8 cellular contexts compared by ENCODE assay signal in genomic region chr17:37744961-37745800, GRCh38. TPM values are rescaled to one million over a fixed set of nuclear protein-coding genes. Genes with fewer than 3 reads are reported as not detected.
DNase-seq lines count a peak whose midpoint lies in the region; ATAC-seq and TF ChIP-seq lines count a peak whose summit lies in the region.

HNF1B (minus strand) TSS chr17:37745059; CDS start chr17:37744884, 175 bp downstream.

- no peak within 1 kb of the TSS for H2BK20ac ChIP-seq in IMR-90 (ENCODE audit: low read depth, low read length)

- H3K79me2 ChIP-seq in GM23248 (ENCODE audit: insufficient read depth): no peaks in the 10 kb centered on the region

- H3K56ac ChIP-seq in IMR-90 (ENCODE audit: extremely low read depth, insufficient read depth, low read length): no peak within 1 kb of the TSS

- CTCF ChIA-PET in IMR-90 (lab: Yijun Ruan, JAX): interaction anchor here (1.2 kb wide), 1 partner anchor 11 kb away, joined by 3 read pairs; no protein-coding TSS in a partner anchor

- no peak; the same call in 1 of the 2 replicates for ATAC-seq in IMR-90 (ENCODE audit: low read depth)

- H2AK9ac ChIP-seq in IMR-90 (replicated peaks; ENCODE audit: low read depth, low read length, poor library complexity): peak within 1 kb of the TSS; percentile 19

- H3K9me3 ChIP-seq in IMR-90 (ENCODE audit: control insufficient read depth, insufficient read depth, low read length): peaks cover 13% of the 10 kb centered on the region
- H3K9me3 ChIP-seq in suprapubic skin: no peaks in the 10 kb centered on the region
- no peaks in the 10 kb centered on the region for H3K9me3 ChIP-seq in GM23248 (ENCODE audit: low read depth)

- no peak within 1 kb of the TSS for H2AK5ac ChIP-seq in IMR-90 (ENCODE audit: low read depth, low read length)

- H3K9me2 ChIP-seq in GM23248 (ENCODE audit: insufficient read depth): no peaks in the 10 kb centered on the region

- no peak within 1 kb of the TSS for H3K27ac ChIP-seq in IMR-90 (ENCODE audit: insufficient read depth, low read length)
- H3K27ac ChIP-seq in suprapubic skin: no peak within 1 kb of the TSS
- H3K27ac ChIP-seq in GM23248: no peak within 1 kb of the TSS

- peak within 1 kb of the TSS; percentile 37 for H2AFZ ChIP-seq in IMR-90 (replicated peaks; ENCODE audit: low read length, poor library complexity)
- H2AFZ ChIP-seq in GM23248: no peak within 1 kb of the TSS

- TF ChIP-seq CTCF in AG10803 (conservative IDR thresholded peaks at IDR 0.05; ENCODE audit: low read length) (0 out of 2 replicates have a peak, but pooled peaks have one; percentile 15), IMR-90 (conservative IDR thresholded peaks at IDR 0.05; ENCODE audit: low read depth, low read length) (no peak), suprapubic skin (IDR thresholded peaks at IDR 0.05) (no peak)

- POLR2A ChIA-PET in IMR-90 (lab: Charles Lee; ENCODE audit: unreplicated experiment): no interaction called here

- DNase-seq in AG10803 (ENCODE audit: low read depth) (no peak), IMR-90 (no peak), suprapubic skin (ENCODE audit: low spot score in 2 of 2) (no peak), NCI-H82 (lab: John Stamatoyannopoulos, UW) (no peak), Ammon's horn (ENCODE audit: low spot score) (no peak), GM23248 (no peak)

- no peaks in the 10 kb centered on the region for H3K9me1 ChIP-seq in IMR-90 (ENCODE audit: insufficient read depth, low read length)

- H4K8ac ChIP-seq in IMR-90 (ENCODE audit: low read depth in 2 of 2, low read length in 2 of 2): no peak within 1 kb of the TSS

- dilution Hi-C loops in IMR-90 (cut with HindIII; ENCODE audit: low sequenced_read_pairs, unreplicated experiment): no loop called here

- no peak within 1 kb of the TSS for H3K18ac ChIP-seq in IMR-90 (ENCODE audit: low read depth, low read length)

- TF ChIP-seq POLR2A in GM19099 (IDR thresholded peaks at IDR 0.05; ENCODE audit: extremely low read depth, insufficient read length, low read depth): peak; percentile 95
- TF ChIP-seq POLR2A in IMR-90 (IDR thresholded peaks at IDR 0.05; ENCODE audit: low read depth, low read length): no peak
- no peak for TF ChIP-seq POLR2A in suprapubic skin (IDR thresholded peaks at IDR 0.05)

- in situ Hi-C loops in IMR-90 (cut with MboI; ENCODE audit: low sequenced_read_pairs) (no loop called here), GM23248 (cut with MboI) (no loop called here)

- H3K9ac ChIP-seq in IMR-90 (ENCODE audit: low read depth, low read length): no peak within 1 kb of the TSS
- H3K9ac ChIP-seq in GM23248: no peak within 1 kb of the TSS

- peaks cover 76% of the 10 kb centered on the region for H3K27me3 ChIP-seq in IMR-90 (ENCODE audit: control insufficient read depth, insufficient read depth, low read length)
- peaks cover 96% of the 10 kb centered on the region for H3K27me3 ChIP-seq in suprapubic skin
- peaks cover 82% of the 10 kb centered on the region for H3K27me3 ChIP-seq in GM23248 (replicated peaks; ENCODE audit: insufficient read depth)

- H3K4me3 ChIP-seq in AG10803 (ENCODE audit: low read length) (no peak within 1 kb of the TSS), IMR-90 (ENCODE audit: insufficient read depth, low read depth, low read length) (no peak within 1 kb of the TSS), iPS-11a (ENCODE audit: low read depth, low read length) (peak within 1 kb of the TSS; percentile 38), suprapubic skin (peak within 1 kb of the TSS; percentile 43), GM23248 (no peak within 1 kb of the TSS)

- no peak for TF ChIP-seq RAD21 in IMR-90 (IDR thresholded peaks at IDR 0.05; ENCODE audit: low read length)

- H4K91ac ChIP-seq in IMR-90 (ENCODE audit: insufficient read depth, low read depth, low read length): no peak within 1 kb of the TSS

- intact Hi-C loops in IMR-90 (cut with micrococcal nuclease): no loop called here

- no peak within 1 kb of the TSS for H3K14ac ChIP-seq in IMR-90 (replicated peaks; ENCODE audit: low read depth, low read length)

- H3K23ac ChIP-seq in IMR-90 (ENCODE audit: low read depth, low read length): no peak within 1 kb of the TSS

- no peak for TF ChIP-seq EP300 in suprapubic skin (IDR thresholded peaks at IDR 0.05)

- no peak within 1 kb of the TSS for H2BK15ac ChIP-seq in IMR-90 (ENCODE audit: low read depth, low read length)

- H3K4ac ChIP-seq in IMR-90 (ENCODE audit: low read depth, low read length): no peak within 1 kb of the TSS

- WGBS in IMR-90 (ENCODE audit: extremely low coverage in 2 of 2, insufficient read length in 1 of 2), 2 experiments: 6% methylated on average over 6 of the region's 35 CpGs; no CpG with 5 or more reads in 1 of the 2 experiments
- WGBS in suprapubic skin: 11% methylated on average over 32 of the region's 35 CpGs
- WGBS in GM23248 (ENCODE audit: low coverage in 1 of 2, low lambda C conversion rate in 2 of 2, missing lambda C conversion rate in 2 of 2), 2 experiments: 6% methylated on average over 35 of the region's 35 CpGs

- no peak within 1 kb of the TSS for H2BK120ac ChIP-seq in IMR-90 (ENCODE audit: low read depth, low read length)

- no peaks in the 10 kb centered on the region for H4K20me1 ChIP-seq in IMR-90 (ENCODE audit: insufficient read depth, low read length)
- H4K20me1 ChIP-seq in GM23248 (ENCODE audit: insufficient read depth): no peaks in the 10 kb centered on the region

- no peak within 1 kb of the TSS for H3K4me2 ChIP-seq in IMR-90 (ENCODE audit: low read depth, low read length)
- H3K4me2 ChIP-seq in GM23248 (ENCODE audit: unreplicated experiment): no peak within 1 kb of the TSS

- H3F3A ChIP-seq in GM23248 (ENCODE audit: insufficient read depth): no peaks in the 10 kb centered on the region

- H3K36me3 ChIP-seq in IMR-90 (ENCODE audit: control insufficient read depth, insufficient read depth, low read length) (no peaks in the 10 kb centered on the region), suprapubic skin (no peaks in the 10 kb centered on the region), GM23248 (ENCODE audit: low read depth) (no peaks in the 10 kb centered on the region)

- no peak within 1 kb of the TSS for H2BK5ac ChIP-seq in IMR-90 (ENCODE audit: low read depth, low read length, poor library complexity, severe bottlenecking)

- no peak within 1 kb of the TSS for H4K5ac ChIP-seq in IMR-90 (ENCODE audit: low read depth, low read length)

- H3K4me1 ChIP-seq in IMR-90 (ENCODE audit: control insufficient read depth, insufficient read depth, low read length) (peaks cover 2% of the 10 kb centered on the region; the same call in 1 of the 2 replicates), suprapubic skin (peaks cover 40% of the 10 kb centered on the region), GM23248 (ENCODE audit: insufficient read depth) (no peaks in the 10 kb centered on the region)

- no peaks in the 10 kb centered on the region for H3K79me1 ChIP-seq in IMR-90 (ENCODE audit: low read depth in 1 of 2, low read length in 2 of 2)

- BruUV-seq in IMR-90 (replicated peaks; lab: Mats Ljungman, UMichigan): no TSS peak

TF ChIP-seq in IMR-90, 13 proteins besides CTCF, POLR2A, EP300 and RAD21:
- no peak for TF ChIP-seq FOS (IDR thresholded peaks at IDR 0.05; ENCODE audit: low read depth, low read length)
- TF ChIP-seq MXI1 (IDR thresholded peaks at IDR 0.05; ENCODE audit: borderline replicate concordance, low read depth, low read length): no peak

RNA-seq across cellular contexts. Expression of gene HNF1B, which starts in this region (rescaled TPM):
- not detected in 2 replicates for total RNA-seq in IMR-90 (2012; rRNA removed)
- not detected in 2 replicates for polyA plus RNA-seq in IMR-90 (2012; rRNA removed)
- polyA plus RNA-seq in IMR-90 (2012; cell fraction: cytosol; rRNA removed): not detected in 2 replicates
- 0.05 TPM in 1 of 2 replicates, not detected in the other for polyA plus RNA-seq in IMR-90 (2012; cell fraction: nucleus; rRNA removed; ENCODE audit: low replicate concordance)
- not detected for total RNA-seq in suprapubic skin
- total RNA-seq in GM23248 (2014; rRNA removed; shearing (Covaris generic)): not detected in 2 replicates
- polyA plus RNA-seq in GM23248 (2016; fragmentation: Nextera tagmentation; extraction: Ambion mirVana): not detected in 2 replicates

Comparison
In these comparisons a context has a peak if more than half of its experiments do, and no peak if none do; other contexts are left out.
1. H3K4me3 ChIP-seq: peak in iPS-11a (single experiment) and suprapubic skin (single experiment); none in AG10803 (single experiment), IMR-90 (single experiment) and GM23248 (single experiment).